1 cellular context compared by ENCODE assay signal in genomic region chr5:65072836-65073620, GRCh38.
TF ChIP-seq lines count a peak whose summit lies in the region.

No MANE protein-coding gene starts in this region.

TF ChIP-seq in K562, 482 proteins besides CTCF, POLR2A, EP300 and RAD21 (continued from another document):
- no peak for TF ChIP-seq ZBTB40 (IDR thresholded peaks at IDR 0.05)
- no peak for TF ChIP-seq ZBTB40 (CRISPR knock-in tag; IDR thresholded peaks at IDR 0.05)
- no peak for TF ChIP-seq TCF7 (IDR thresholded peaks at IDR 0.05; ENCODE audit: borderline replicate concordance)
- no peak for TF ChIP-seq FOXK2 (conservative IDR thresholded peaks at IDR 0.05 in 1 of 2, IDR thresholded peaks at IDR 0.05 in 1 of 2; ENCODE audit: low read depth in 2 of 2)
- TF ChIP-seq HDAC3 (IDR thresholded peaks at IDR 0.05; ENCODE audit: borderline replicate concordance, partially characterized antibody): no peak
- no peak for TF ChIP-seq TAF9B (IDR thresholded peaks at IDR 0.05; ENCODE audit: partially characterized antibody)
- TF ChIP-seq SNRNP70 (optimal IDR thresholded peaks at IDR 0.05; ENCODE audit: low read depth, low read length): no peak
- TF ChIP-seq JUNB (CRISPR knock-in tag; conservative IDR thresholded peaks at IDR 0.05): no peak
- TF ChIP-seq CEBPZ (IDR thresholded peaks at IDR 0.05; ENCODE audit: borderline replicate concordance, low read depth, low read length): no peak
- no peak for TF ChIP-seq HNRNPK (IDR thresholded peaks at IDR 0.05; ENCODE audit: low read depth, low read length, poor library complexity, severe bottlenecking)
- TF ChIP-seq ZNF561 (CRISPR knock-in tag; conservative IDR thresholded peaks at IDR 0.05): no peak
- TF ChIP-seq ZC3H4 (CRISPR knock-in tag; IDR thresholded peaks at IDR 0.05; ENCODE audit: borderline replicate concordance): no peak
